In the genomic region with DNA sequence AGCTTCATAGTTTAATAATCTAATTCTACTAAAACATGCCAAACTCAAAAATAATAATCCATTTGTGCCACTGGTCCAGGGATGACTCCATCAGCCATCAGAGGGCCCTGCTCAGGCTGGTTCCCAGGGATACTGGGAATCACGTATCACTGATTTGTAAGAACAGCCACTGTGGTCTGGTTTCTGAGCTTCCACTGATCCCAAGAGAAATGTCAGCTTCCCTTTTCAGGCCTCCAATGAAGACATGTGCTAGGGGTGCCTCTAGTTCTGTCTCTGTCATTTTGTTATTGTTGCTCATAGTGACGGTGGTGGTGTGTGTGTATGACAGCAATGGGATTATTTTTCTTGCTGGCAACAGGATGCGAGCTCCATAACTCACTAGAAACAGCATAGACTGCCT, we compare ENCODE assay signal across 28 cellular contexts.
"Had no signal": no experiment of that assay in that cellular context is flagged by ENCODE, and none has a peak within 500 bp of the region (broad histone marks: within the 10 kb centered on the region; RNA-seq: fewer than 3 reads in every experiment).

No MANE protein-coding gene starts in this region.

- H3K4me3 ChIP-seq: esophagus muscularis mucosa, gastrocnemius medialis, heart left ventricle had no signal

- H3K4me1 ChIP-seq: foreskin keratinocyte had no signal

- ATAC-seq: activated CD4-positive, CD25-positive, alpha-beta regulatory T cell treated with anti-CD3 and anti-CD28 coated beads, Interleukin-2, amount 50 U/mL, for 24 hours; activated CD8-positive, alpha-beta T cell treated with anti-CD3 and anti-CD28 coated beads for 36 hours; activated T-cell treated with anti-CD3 and anti-CD28 coated beads, Interleukin-2, amount 50 U/mL, for 4 hours; activated T-helper 17 cell treated with anti-CD3 and anti-CD28 coated beads, Interleukin-2, amount 50 U/mL, for 72 hours; effector memory CD8-positive, alpha-beta T cell; foreskin keratinocyte; gastrocnemius medialis; heart left ventricle; T-helper 17 cell had no signal

- H3K36me3 ChIP-seq: brain microvascular endothelial cell, esophagus muscularis mucosa, gastrocnemius medialis, heart left ventricle, WERI-Rb-1 had no signal

- H3K27ac ChIP-seq: brain microvascular endothelial cell, esophagus muscularis mucosa, foreskin keratinocyte, gastrocnemius medialis, heart left ventricle, WERI-Rb-1 had no signal

- DNase-seq: activated B cell treated with CpG ODN at 0.5 μM for 24 hours; activated CD4-positive, alpha-beta T cell treated with anti-CD3 and anti-CD28 coated beads for 48 hours; activated CD4-positive, alpha-beta T cell treated with anti-CD3 and anti-CD28 coated beads, Interleukin-2, amount 50 U/mL, for 1 hour; activated CD4-positive, alpha-beta T cell treated with anti-CD3 and anti-CD28 coated beads, Interleukin-2, amount 50 U/mL, for 48 hours; activated CD8-positive, alpha-beta memory T cell treated with anti-CD3 and anti-CD28 coated beads for 24 hours; activated CD8-positive, alpha-beta T cell treated with anti-CD3 and anti-CD28 coated beads for 36 hours; activated effector memory CD4-positive, alpha-beta T cell treated with Interleukin-2 at 50 U/mL for 16 hours; activated gamma-delta T cell treated with Interleukin-2 at 50 U/mL for 16 hours; activated naive CD4-positive, alpha-beta T cell treated with anti-CD3 and anti-CD28 coated beads, Interleukin-2, amount 50 U/mL, for 16 hours; activated naive CD4-positive, alpha-beta T cell treated with Interleukin-2 at 50 U/mL for 16 hours; activated T-cell treated with anti-CD3 and anti-CD28 coated beads, Interleukin-2, amount 50 U/mL, for 4 hours; amniotic stem cell; brain microvascular endothelial cell; cortex of kidney; dermis blood vessel endothelial cell; effector CD4-positive, alpha-beta T cell; effector memory CD8-positive, alpha-beta T cell; erythroblast; foreskin keratinocyte; gastrocnemius medialis; glutamatergic neuron; heart left ventricle; T-helper 17 cell; T1000; WERI-Rb-1 had no signal

- H3K9me3 ChIP-seq: esophagus muscularis mucosa, gastrocnemius medialis, heart left ventricle had no signal
